In the genomic region with DNA sequence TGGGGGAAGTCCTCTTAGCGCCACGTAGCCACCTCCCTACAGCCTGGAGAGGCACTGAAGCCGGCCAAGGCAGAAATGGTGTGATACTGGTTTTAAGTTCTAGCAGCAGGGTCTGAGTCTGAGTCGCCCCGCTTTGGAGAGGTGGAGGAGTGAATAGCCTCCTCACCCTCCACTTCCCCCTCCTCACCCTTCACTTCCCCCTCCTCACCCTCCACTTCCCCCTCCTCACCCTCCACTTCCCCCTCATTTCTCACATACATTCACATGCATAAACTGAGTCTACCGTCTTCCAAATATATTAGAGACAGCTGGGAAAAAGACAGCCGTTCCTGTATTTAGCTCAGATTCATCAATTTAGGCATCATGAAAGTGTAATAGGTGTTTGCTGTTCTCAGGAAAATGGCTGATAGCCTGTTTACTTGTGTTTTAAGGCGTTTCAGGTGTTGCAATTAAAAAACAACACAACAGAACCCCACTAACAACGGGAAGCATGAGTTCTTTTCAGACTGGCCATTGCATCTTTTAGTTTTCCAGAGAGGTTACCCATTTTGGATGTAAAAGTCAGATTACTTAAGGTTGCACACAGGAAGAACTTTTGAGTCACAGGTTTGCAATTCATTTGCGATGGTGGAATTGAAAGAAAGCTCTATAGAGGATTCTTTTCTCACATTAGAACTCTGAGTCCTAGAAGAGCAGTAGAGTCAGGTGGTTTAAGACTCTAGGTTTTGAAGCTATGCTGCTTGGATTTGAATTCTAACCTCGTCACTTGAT, we compare ENCODE assay signal across 8 cellular contexts. TPM values are rescaled to one million over a fixed set of nuclear protein-coding genes. Genes with fewer than 3 reads are reported as not detected.
DNase-seq lines count a peak whose midpoint lies in the region; ATAC-seq, FAIRE-seq and TF ChIP-seq lines count a peak whose summit lies in the region.

No MANE protein-coding gene starts in this region.

- H3K4me1 ChIP-seq in right lobe of liver = peaks cover 0 to 39% (median 12%) of the 10 kb centered on the region in 4 donors
- peaks cover 30 to 49% (median 34%) of the 10 kb centered on the region in 4 donors for H3K4me1 ChIP-seq in upper lobe of left lung

- ATAC-seq in right lobe of liver (peak in 1 of 4 donors; percentile 23), upper lobe of left lung (ENCODE audit: low FRiP score in 2 of 2) (peak; percentile 75 to 76), GM21717 (IDR thresholded peaks at IDR 0.05; ENCODE audit: unreplicated experiment) (no peak)

- WGBS in right lobe of liver (ENCODE audit: insufficient coverage, low coverage, low lambda C conversion rate, missing lambda C conversion rate) = under 1% methylated on average over 9 of the region's 11 CpGs
- 10 to 12% methylated on average over 11 of the region's 11 CpGs for WGBS in upper lobe of left lung, 2 donors

- H3K36me3 ChIP-seq in MG63 (no peaks in the 10 kb centered on the region), bronchial epithelial cell (ENCODE audit: control insufficient read depth, insufficient read depth, low read length) (no peaks in the 10 kb centered on the region), right lobe of liver (no peaks in the 10 kb centered on the region), upper lobe of left lung (no peaks in the 10 kb centered on the region)

- intact Hi-C loops in right lobe of liver (cut with DNase I) = no loop called here

- no peak for FAIRE-seq in bronchial epithelial cell (lab: Jason Lieb, UNC)

- TF ChIP-seq EP300 in upper lobe of left lung (IDR thresholded peaks at IDR 0.05) = no peak

- H3K4me3 ChIP-seq in MG63 (peak overlapping the region; percentile 89), bronchial epithelial cell (ENCODE audit: low read depth, low read length) (peak overlapping the region; percentile 96), right lobe of liver (peak overlapping the region; percentile 85 to 92 (median 90)), upper lobe of left lung (peak overlapping the region; percentile 66 to 84 (median 74))

- H3K27me3 ChIP-seq in MG63 (no peaks in the 10 kb centered on the region), bronchial epithelial cell (ENCODE audit: control insufficient read depth, insufficient read depth, low read length) (no peaks in the 10 kb centered on the region), right lobe of liver (no peaks in the 10 kb centered on the region), upper lobe of left lung (no peaks in the 10 kb centered on the region)

- TF ChIP-seq POLR2A in right lobe of liver (IDR thresholded peaks at IDR 0.05) (no peak), upper lobe of left lung (IDR thresholded peaks at IDR 0.05) (no peak)

- TF ChIP-seq CTCF in bronchial epithelial cell (IDR thresholded peaks at IDR 0.05; ENCODE audit: insufficient read depth, low read length, severe bottlenecking) = no peak
- TF ChIP-seq CTCF in right lobe of liver (IDR thresholded peaks at IDR 0.05) = no peak
- no peak for TF ChIP-seq CTCF in upper lobe of left lung (IDR thresholded peaks at IDR 0.05)

- DNase-seq in ELR (ENCODE audit: low read depth) (peak; percentile 61), MG63 (no peak), bronchial epithelial cell (ENCODE audit: low read depth) (peak; percentile 58), right lobe of liver (no peak), upper lobe of left lung (no peak), T-helper 9 cell (no peak)
- no peak for DNase-seq in effector CD4-positive, alpha-beta T cell

- H3K9me3 ChIP-seq in MG63 (no peaks in the 10 kb centered on the region), right lobe of liver (no peaks in the 10 kb centered on the region), upper lobe of left lung (no peaks in the 10 kb centered on the region)

- H3K27ac ChIP-seq in right lobe of liver = peak overlapping the region; percentile 98 to 99 (median 98)
- H3K27ac ChIP-seq in upper lobe of left lung = peak overlapping the region; percentile 95 to 98 (median 96)

RNA-seq across cellular contexts. Expression of a gene that starts 0.8 kb away (rescaled TPM):
- total RNA-seq in MG63 (2014; rRNA removed; shearing (Covaris generic); ENCODE audit: low replicate concordance) = 32.9 and 34.8 TPM in 2 replicates
- 40.0 and 58.4 TPM in 2 replicates for total RNA-seq in bronchial epithelial cell
- 10 to 100 TPM; 15.9 to 32.3 (median 22.8) TPM for total RNA-seq in right lobe of liver
- 10 to 100 TPM in 5 of 6 donors, 1 to 10 TPM in 1; 8.8 to 23.5 (median 16.9) TPM for total RNA-seq in upper lobe of left lung

Comparison
In these comparisons a context has a peak if more than half of its experiments do, and no peak if none do; other contexts are left out.
1. DNase-seq: peak in ELR (single experiment) and bronchial epithelial cell (single experiment); none in MG63 (single experiment), right lobe of liver (0 of 3), upper lobe of left lung (0 of 2), effector CD4-positive, alpha-beta T cell (single experiment) and T-helper 9 cell (single experiment).
2. Peak in every context shown above with its lines, with median percentiles within 50 percentile points of each other: H3K4me3 ChIP-seq.